Comparison of ENCODE assay signal across 10 cellular contexts in the genomic region with DNA sequence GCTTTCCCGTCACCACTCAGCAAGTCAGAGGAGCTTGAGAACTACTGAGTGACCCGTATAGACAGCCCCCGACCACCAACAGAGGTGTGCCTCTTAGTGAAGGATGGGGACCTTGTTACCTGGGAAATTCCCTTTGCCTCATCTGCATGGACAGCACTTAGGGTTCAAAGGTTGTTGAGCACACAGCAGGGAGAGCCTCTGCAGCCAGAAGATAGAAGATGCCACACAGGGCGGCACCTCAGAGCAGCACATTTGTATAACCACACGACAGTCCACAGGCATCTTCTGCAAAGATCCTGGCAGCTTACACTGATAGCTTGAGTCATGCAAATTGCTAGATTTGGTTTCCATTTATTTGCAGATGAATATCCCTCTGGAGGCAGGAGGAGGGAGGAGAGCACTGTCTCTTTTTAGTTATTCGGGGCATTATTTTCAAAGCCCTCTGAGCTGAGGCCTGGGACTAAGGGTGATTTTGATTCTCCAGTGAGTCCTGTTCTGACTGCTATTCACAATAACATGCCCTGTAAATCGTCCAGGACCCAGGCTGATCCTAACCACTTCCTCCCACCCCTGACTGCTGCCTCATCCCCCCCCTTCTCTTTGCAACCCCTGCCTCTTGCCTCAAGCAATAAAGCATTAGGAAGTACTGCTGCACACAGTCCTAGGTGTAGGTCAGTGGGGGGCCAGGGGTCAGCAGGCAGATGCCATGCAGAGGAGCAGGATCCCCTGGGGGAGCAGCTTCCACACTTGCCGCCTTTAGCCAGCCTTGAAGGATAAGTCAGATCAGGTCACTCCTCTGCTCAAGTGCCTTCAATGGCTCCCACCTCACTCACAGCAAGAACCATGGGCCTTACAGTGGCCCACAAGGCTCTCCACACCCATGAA. TPM values are rescaled to one million over a fixed set of nuclear protein-coding genes. Genes with fewer than 3 reads are reported as not detected.
DNase-seq lines count a peak whose midpoint lies in the region; ATAC-seq and TF ChIP-seq lines count a peak whose summit lies in the region.
"Had no signal": no experiment of that assay in that cellular context is flagged by ENCODE, and none has a peak within 500 bp of the region (broad histone marks: within the 10 kb centered on the region; RNA-seq: fewer than 3 reads in every experiment).

No MANE protein-coding gene starts in this region.

- peak overlapping the region in 1 of 5 donors; percentile 8 for H3K27ac ChIP-seq in stomach
- H3K27ac ChIP-seq: KMS-11 had no signal

- H3K9me3 ChIP-seq in NT2/D1 (ENCODE audit: insufficient read depth, low read length) (no peaks in the 10 kb centered on the region), stomach (no peaks in the 10 kb centered on the region)
- H3K9me3 ChIP-seq: heart left ventricle had no signal

- H3K4me3 ChIP-seq in NT2/D1 (ENCODE audit: insufficient read length, low read depth), result no peak overlapping the region
- H3K4me3 ChIP-seq in stomach, result peak overlapping the region in 2 of 4 donors; percentile 1 to 8

- H3K4me1 Mint-ChIP-seq in activated naive CD4-positive, alpha-beta T cell treated with anti-CD3 and anti-CD28 coated beads, Interleukin-2, amount 10 ng/mL, durations not matched to agents 7 days and 5 days, result peaks cover 75% of the 10 kb centered on the region

- H3K4me1 ChIP-seq in NT2/D1 (ENCODE audit: insufficient read depth, insufficient read length), result peaks cover 15% of the 10 kb centered on the region
- no peaks in the 10 kb centered on the region for H3K4me1 ChIP-seq in stomach
- H3K4me1 ChIP-seq: heart left ventricle had no signal

- ATAC-seq in GM21367 (IDR thresholded peaks at IDR 0.05; ENCODE audit: unreplicated experiment), result peak; percentile 72
- no peak for ATAC-seq in HG02798 (IDR thresholded peaks at IDR 0.05; ENCODE audit: poor library complexity, unreplicated experiment)
- ATAC-seq in GM18519 (IDR thresholded peaks at IDR 0.05; ENCODE audit: low FRiP score, unreplicated experiment), result no peak

- 46 to 58% (median 57%) methylated on average over 8 of the region's 8 CpGs for WGBS in stomach, 5 donors

- H3K27me3 ChIP-seq in NT2/D1 (ENCODE audit: insufficient read depth, insufficient read length) (no peaks in the 10 kb centered on the region), stomach (peaks cover 0 to 10% (median 0%) of the 10 kb centered on the region in 3 donors)
- H3K27me3 ChIP-seq: heart left ventricle had no signal

- intact Hi-C loops in stomach (cut with DNase I; ENCODE audit: low total_unique reads), result no loop called here

- H3K36me3 Mint-ChIP-seq in activated naive CD4-positive, alpha-beta T cell treated with anti-CD3 and anti-CD28 coated beads, Interleukin-2, amount 10 ng/mL, durations not matched to agents 7 days and 5 days, result peaks cover 9% of the 10 kb centered on the region

- no peaks in the 10 kb centered on the region for H3K36me3 ChIP-seq in NT2/D1 (ENCODE audit: insufficient read depth, insufficient read length, low read length)
- no peaks in the 10 kb centered on the region for H3K36me3 ChIP-seq in stomach
- H3K36me3 ChIP-seq: heart left ventricle had no signal

- H3K9ac ChIP-seq in NT2/D1 (ENCODE audit: insufficient read length, low read depth), result no peak overlapping the region
- H3K9ac ChIP-seq: KMS-11 had no signal

- CTCF ChIA-PET in activated naive CD4-positive, alpha-beta T cell treated with anti-CD3 and anti-CD28 coated beads, Interleukin-2, amount 10 ng/mL, durations not matched to agents 7 days and 5 days (lab: Charles Lee), result interaction anchor here (0.8 to 3.4 kb wide), 3 partner anchors 12 to 18 kb away, joined by 3 to 41 read pairs (median 3); no protein-coding TSS in a partner anchor

- TF ChIP-seq CTCF in stomach (IDR thresholded peaks at IDR 0.05), result no peak

- H3K4me3 Mint-ChIP-seq in activated naive CD4-positive, alpha-beta T cell treated with anti-CD3 and anti-CD28 coated beads, Interleukin-2, amount 10 ng/mL, durations not matched to agents 7 days and 5 days, result peak overlapping the region; percentile 81

- DNase-seq in NT2/D1 (ENCODE audit: low read depth, low spot score) (peak; percentile 75), stomach (no peak), occipital lobe (lab: John Stamatoyannopoulos, UW) (no peak)
- DNase-seq in activated naive CD4-positive, alpha-beta T cell treated with anti-CD3 and anti-CD28 coated beads, Interleukin-2, amount 10 ng/mL, durations not matched to agents 7 days and 5 days, result peak; percentile 80
- peak; percentile 10 for DNase-seq in stimulated activated CD4-positive, alpha-beta T cell treated with anti-CD3 and anti-CD28 coated beads, Interleukin-4, amount 100 ng/mL, for 48 hours (ENCODE audit: low read depth in 2 of 2)
- DNase-seq: heart left ventricle had no signal

- TF ChIP-seq EP300 in stomach (IDR thresholded peaks at IDR 0.05), result no peak

- H3K27ac Mint-ChIP-seq in activated naive CD4-positive, alpha-beta T cell treated with anti-CD3 and anti-CD28 coated beads, Interleukin-2, amount 10 ng/mL, durations not matched to agents 7 days and 5 days, result peak overlapping the region; percentile 99

- peaks cover 12% of the 10 kb centered on the region for H3K27me3 Mint-ChIP-seq in activated naive CD4-positive, alpha-beta T cell treated with anti-CD3 and anti-CD28 coated beads, Interleukin-2, amount 10 ng/mL, durations not matched to agents 7 days and 5 days

- H3K9me3 Mint-ChIP-seq in activated naive CD4-positive, alpha-beta T cell treated with anti-CD3 and anti-CD28 coated beads, Interleukin-2, amount 10 ng/mL, durations not matched to agents 7 days and 5 days, result no peaks in the 10 kb centered on the region

- TF ChIP-seq POLR2A in stomach (IDR thresholded peaks at IDR 0.05), result no peak

RNA-seq across cellular contexts. Expression of a gene that starts 24.6 kb away (rescaled TPM):
- 10 to 100 TPM in 2 of 5 donors, 1 to 10 TPM in 3; 1.8 to 27.2 (median 8.4) TPM for total RNA-seq in stomach
- polyA plus RNA-seq in stomach, result 1 to 10 TPM; 3.2 to 7.2 (median 7.0) TPM
- total RNA-seq in occipital lobe, result 0.16 TPM

RNA-seq across cellular contexts. Expression of a gene that starts 43.9 kb away (rescaled TPM):
- total RNA-seq in stomach (10 to 100 TPM in 2 of 5 donors, 1 to 10 TPM in 2, not detected in 1; 6.4 to 22.8 (median 9.2) TPM), occipital lobe (5.3 TPM)
- 1 to 10 TPM; 1.6 to 2.2 (median 1.7) TPM for polyA plus RNA-seq in stomach

RNA-seq across cellular contexts. Expression of a gene that starts 45.0 kb away (rescaled TPM):
- total RNA-seq in stomach, result not detected
- polyA plus RNA-seq in stomach, result not detected
- total RNA-seq in occipital lobe, result 1.1 TPM

Comparison
In these comparisons a context has a peak if more than half of its experiments do, and no peak if none do; other contexts are left out.
1. DNase-seq: peak in NT2/D1 (single experiment), activated naive CD4-positive, alpha-beta T cell treated with anti-CD3 and anti-CD28 coated beads, Interleukin-2, amount 10 ng/mL, durations not matched to agents 7 days and 5 days (single experiment) and stimulated activated CD4-positive, alpha-beta T cell treated with anti-CD3 and anti-CD28 coated beads, Interleukin-4, amount 100 ng/mL, for 48 hours (2 of 2); none in stomach (single experiment) and occipital lobe (single experiment).